In genomic region chr4:2375427-2375826, GRCh38 we compare ENCODE assay signal across 38 cellular contexts. TPM values are rescaled to one million over a fixed set of nuclear protein-coding genes. Genes with fewer than 3 reads are reported as not detected.
"Had no signal": no experiment of that assay in that cellular context is flagged by ENCODE, and none has a peak within 500 bp of the region (broad histone marks: within the 10 kb centered on the region; RNA-seq: fewer than 3 reads in every experiment).

No MANE protein-coding gene starts in this region.

- H3K4me1 ChIP-seq: adrenal gland, body of pancreas, breast epithelium had no signal

- ATAC-seq: activated CD8-positive, alpha-beta T cell treated with anti-CD3 and anti-CD28 coated beads for 36 hours; activated naive CD4-positive, alpha-beta T cell treated with anti-CD3 and anti-CD28 coated beads, Interleukin-2, amount 50 U/mL, for 72 hours; activated T-cell treated with anti-CD3 and anti-CD28 coated beads, Interleukin-2, amount 50 U/mL, for 4 hours; activated T-cell treated with anti-CD3 and anti-CD28 coated beads, Interleukin-2, amount 50 U/mL, for 72 hours; activated T-helper 17 cell treated with anti-CD3 and anti-CD28 coated beads, Interleukin-2, amount 50 U/mL, for 72 hours; body of pancreas had no signal

- H3K9me3 ChIP-seq: adrenal gland, body of pancreas, breast epithelium had no signal

- H3K4me3 Mint-ChIP-seq: activated B cell treated with CpG ODN at 0.5 μM for 24 hours; activated CD4-positive, alpha-beta memory T cell treated with anti-CD3 and anti-CD28 coated beads for 36 hours; activated CD4-positive, alpha-beta T cell treated with anti-CD3 and anti-CD28 coated beads, Interleukin-2, amount 10 ng/mL, durations not matched to agents 24 days and 14 days; activated CD8-positive, alpha-beta T cell treated with anti-CD3 and anti-CD28 coated beads for 36 hours; activated naive CD4-positive, alpha-beta T cell treated with anti-CD3 and anti-CD28 coated beads for 36 hours; activated naive CD8-positive, alpha-beta T cell treated with anti-CD3 and anti-CD28 coated beads for 36 hours; activated T-cell treated with anti-CD3 and anti-CD28 coated beads, Interleukin-2, amount 50 U/mL, for 4 hours; activated T-cell treated with anti-CD3 and anti-CD28 coated beads, Interleukin-2, amount 50 U/mL, for 72 hours; activated T-helper 1 cell treated with anti-CD3 and anti-CD28 coated beads, Interleukin-12 subunit alpha, Interleukin-12 subunit beta, Interleukin-2, Interleukin-4 antibody, amounts not matched to agents 30 ng/mL and 10 ng/mL and 1 ng/mL, durations not matched to agents 14 hours and 24 hours and 36 hours; activated T-helper 17 cell treated with anti-CD3 and anti-CD28 coated beads, Interleukin-2, amount 50 U/mL, for 72 hours; T-helper 1 cell treated with Interleukin-12 subunit alpha and Interleukin-12 subunit beta and Interleukin-4 antibody, amounts not matched to agents 30 μg/mL and 1 μg/mL, for 36 hours; T-helper 2 cell treated with Interferon-gamma antibody and Interleukin-4, amounts not matched to agents 5 μg/mL and 100 μg/mL, for 36 hours had no signal

- H3K36me3 ChIP-seq: adrenal gland, brain microvascular endothelial cell, breast epithelium had no signal

- H3K4me1 Mint-ChIP-seq: activated CD4-positive, alpha-beta T cell treated with anti-CD3 and anti-CD28 coated beads, Interleukin-2, amount 10 ng/mL, durations not matched to agents 24 days and 14 days; activated naive CD8-positive, alpha-beta T cell treated with anti-CD3 and anti-CD28 coated beads for 36 hours; activated T-helper 17 cell treated with anti-CD3 and anti-CD28 coated beads, Interleukin-2, amount 50 U/mL, for 72 hours had no signal

- DNase-seq: activated B cell treated with CpG ODN at 0.5 μM for 24 hours; activated CD4-positive, alpha-beta memory T cell treated with anti-CD3 and anti-CD28 coated beads for 36 hours; activated CD4-positive, alpha-beta T cell treated with anti-CD3 and anti-CD28 coated beads for 4 hours; activated CD4-positive, alpha-beta T cell treated with anti-CD3 and anti-CD28 coated beads, Interleukin-2, amount 10 ng/mL, durations not matched to agents 24 days and 14 days; activated CD4-positive, alpha-beta T cell treated with anti-CD3 and anti-CD28 coated beads, Interleukin-2, amount 50 U/mL, for 1 hour; activated CD4-positive, alpha-beta T cell treated with anti-CD3 and anti-CD28 coated beads, Interleukin-2, amount 50 U/mL, for 4 hours; activated CD4-positive, CD25-positive, alpha-beta regulatory T cell treated with anti-CD3 and anti-CD28 coated beads, Interleukin-2, amount 50 U/mL, for 72 hours; activated CD8-positive, alpha-beta memory T cell treated with anti-CD3 and anti-CD28 coated beads, Interleukin-2, amount 50 U/mL, for 4 hours; activated CD8-positive, alpha-beta T cell treated with anti-CD3 and anti-CD28 coated beads for 36 hours; activated effector memory CD4-positive, alpha-beta T cell treated with anti-CD3 and anti-CD28 coated beads, Interleukin-2, amount 50 U/mL, for 16 hours; activated gamma-delta T cell treated with Interleukin-2 at 50 U/mL for 16 hours; activated naive CD4-positive, alpha-beta T cell; activated naive CD4-positive, alpha-beta T cell treated with anti-CD3 and anti-CD28 coated beads for 36 hours; activated naive CD4-positive, alpha-beta T cell treated with anti-CD3 and anti-CD28 coated beads, Interleukin-2, amount 50 U/mL, for 16 hours; activated naive CD8-positive, alpha-beta T cell treated with anti-CD3 and anti-CD28 coated beads for 36 hours; activated T-cell treated with anti-CD3 and anti-CD28 coated beads for 4 hours; activated T-cell treated with anti-CD3 and anti-CD28 coated beads, Interleukin-2, amount 50 U/mL, for 1 hour; activated T-cell treated with anti-CD3 and anti-CD28 coated beads, Interleukin-2, amount 50 U/mL, for 4 hours; activated T-cell treated with anti-CD3 and anti-CD28 coated beads, Interleukin-2, amount 50 U/mL, for 72 hours; adrenal gland; amniotic stem cell; aorta; body of pancreas; brain microvascular endothelial cell; central memory CD4-positive, alpha-beta T cell; T-helper 2 cell; T-helper 9 cell had no signal

- H3K27me3 ChIP-seq: adrenal gland, body of pancreas, breast epithelium had no signal

- H3K27ac Mint-ChIP-seq: activated B cell treated with CpG ODN at 0.5 μM for 24 hours; activated CD4-positive, alpha-beta memory T cell treated with anti-CD3 and anti-CD28 coated beads for 36 hours; activated CD4-positive, alpha-beta T cell treated with anti-CD3 and anti-CD28 coated beads, Interleukin-2, amount 10 ng/mL, durations not matched to agents 24 days and 14 days; activated CD8-positive, alpha-beta T cell treated with anti-CD3 and anti-CD28 coated beads for 36 hours; activated naive CD4-positive, alpha-beta T cell treated with anti-CD3 and anti-CD28 coated beads for 36 hours; activated naive CD8-positive, alpha-beta T cell treated with anti-CD3 and anti-CD28 coated beads for 36 hours; activated T-cell treated with anti-CD3 and anti-CD28 coated beads, Interleukin-2, amount 50 U/mL, for 72 hours; activated T-helper 1 cell treated with anti-CD3 and anti-CD28 coated beads, Interleukin-12 subunit alpha, Interleukin-12 subunit beta, Interleukin-2, Interleukin-4 antibody, amounts not matched to agents 30 ng/mL and 10 ng/mL and 1 ng/mL, durations not matched to agents 14 hours and 24 hours and 36 hours; activated T-helper 17 cell treated with anti-CD3 and anti-CD28 coated beads, Interleukin-2, amount 50 U/mL, for 72 hours; T-helper 1 cell treated with Interleukin-12 subunit alpha and Interleukin-12 subunit beta and Interleukin-4 antibody, amounts not matched to agents 30 μg/mL and 1 μg/mL, for 36 hours; T-helper 2 cell treated with Interferon-gamma antibody and Interleukin-4, amounts not matched to agents 5 μg/mL and 100 μg/mL, for 36 hours had no signal

- H3K36me3 Mint-ChIP-seq: activated naive CD4-positive, alpha-beta T cell treated with anti-CD3 and anti-CD28 coated beads, Interleukin-2, amount 50 U/mL, for 72 hours; activated naive CD8-positive, alpha-beta T cell treated with anti-CD3 and anti-CD28 coated beads for 36 hours had no signal

- H3K4me3 ChIP-seq: adrenal gland, body of pancreas, breast epithelium had no signal

- FAIRE-seq: astrocyte, TTC549 had no signal

- H3K27ac ChIP-seq: adrenal gland, body of pancreas, brain microvascular endothelial cell, breast epithelium, VCaP had no signal

- H3K9me3 Mint-ChIP-seq: activated CD4-positive, alpha-beta memory T cell treated with anti-CD3 and anti-CD28 coated beads for 36 hours; activated CD4-positive, alpha-beta T cell treated with anti-CD3 and anti-CD28 coated beads, Interleukin-2, amount 10 ng/mL, durations not matched to agents 24 days and 14 days; activated naive CD4-positive, alpha-beta T cell treated with anti-CD3 and anti-CD28 coated beads for 36 hours; activated naive CD4-positive, alpha-beta T cell treated with anti-CD3 and anti-CD28 coated beads, Interleukin-2, amount 50 U/mL, for 72 hours; activated naive CD8-positive, alpha-beta T cell treated with anti-CD3 and anti-CD28 coated beads for 36 hours; activated T-cell treated with anti-CD3 and anti-CD28 coated beads, Interleukin-2, amount 50 U/mL, for 4 hours; activated T-cell treated with anti-CD3 and anti-CD28 coated beads, Interleukin-2, amount 50 U/mL, for 72 hours; activated T-helper 1 cell treated with anti-CD3 and anti-CD28 coated beads, Interleukin-12 subunit alpha, Interleukin-12 subunit beta, Interleukin-2, Interleukin-4 antibody, amounts not matched to agents 30 ng/mL and 10 ng/mL and 1 ng/mL, durations not matched to agents 14 hours and 24 hours and 36 hours; activated T-helper 17 cell treated with anti-CD3 and anti-CD28 coated beads, Interleukin-2, amount 50 U/mL, for 72 hours; T-helper 1 cell treated with Interleukin-12 subunit alpha and Interleukin-12 subunit beta and Interleukin-4 antibody, amounts not matched to agents 30 μg/mL and 1 μg/mL, for 36 hours; T-helper 2 cell treated with Interferon-gamma antibody and Interleukin-4, amounts not matched to agents 5 μg/mL and 100 μg/mL, for 36 hours had no signal

RNA-seq across cellular contexts. Expression of gene CFAP99, which starts 43.3 kb away (rescaled TPM):
- total RNA-seq: activated B cell treated with CpG ODN at 0.5 μM for 24 hours; activated CD4-positive, alpha-beta memory T cell treated with anti-CD3 and anti-CD28 coated beads for 36 hours; activated CD4-positive, alpha-beta T cell treated with anti-CD3 and anti-CD28 coated beads, Interleukin-2, amount 10 ng/mL, durations not matched to agents 24 days and 14 days; activated CD8-positive, alpha-beta memory T cell treated with anti-CD3 and anti-CD28 coated beads for 36 hours; activated CD8-positive, alpha-beta T cell treated with anti-CD3 and anti-CD28 coated beads for 36 hours; activated naive CD4-positive, alpha-beta T cell treated with anti-CD3 and anti-CD28 coated beads for 36 hours; activated naive CD4-positive, alpha-beta T cell treated with anti-CD3 and anti-CD28 coated beads, Interleukin-2, amount 50 U/mL, for 72 hours; activated naive CD8-positive, alpha-beta T cell treated with anti-CD3 and anti-CD28 coated beads for 36 hours; activated T-cell treated with anti-CD3 and anti-CD28 coated beads, Interleukin-2, amount 50 U/mL, for 4 hours; activated T-cell treated with anti-CD3 and anti-CD28 coated beads, Interleukin-2, amount 50 U/mL, for 72 hours; activated T-helper 1 cell treated with anti-CD3 and anti-CD28 coated beads, Interleukin-12 subunit alpha, Interleukin-12 subunit beta, Interleukin-2, Interleukin-4 antibody, amounts not matched to agents 30 ng/mL and 10 ng/mL and 1 ng/mL, durations not matched to agents 14 hours and 24 hours and 36 hours; astrocyte; body of pancreas; cardiac septum had no signal
- polyA plus RNA-seq: aorta had no signal
